ENCODE assay signal across 8 cellular contexts in genomic region chr10:97333351-97333600, GRCh38. TPM values are rescaled to one million over a fixed set of nuclear protein-coding genes. Genes with fewer than 3 reads are reported as not detected.
DNase-seq lines count a peak whose midpoint lies in the region; ATAC-seq, FAIRE-seq and TF ChIP-seq lines count a peak whose summit lies in the region.

No MANE protein-coding gene starts in this region.

- peaks cover 34% of the 10 kb centered on the region for H3K4me1 Mint-ChIP-seq in activated CD8-positive, alpha-beta T cell treated with anti-CD3 and anti-CD28 coated beads, Interleukin-2, amount 10 ng/mL, durations not matched to agents 7 days and 5 days (ENCODE audit: low read depth)

- H3K9me3 ChIP-seq in BLaER1 = no peaks in the 10 kb centered on the region
- H3K9me3 ChIP-seq in right cardiac atrium (ENCODE audit: control insufficient read depth, low read length) = no peaks in the 10 kb centered on the region
- no peaks in the 10 kb centered on the region for H3K9me3 ChIP-seq in small intestine (ENCODE audit: control insufficient read depth, low read depth)

- peak overlapping the region; percentile 99 for H3K9ac ChIP-seq in BLaER1

- H3K36me3 Mint-ChIP-seq in activated CD8-positive, alpha-beta T cell treated with anti-CD3 and anti-CD28 coated beads, Interleukin-2, amount 10 ng/mL, durations not matched to agents 7 days and 5 days (ENCODE audit: low read depth) = peaks cover 27% of the 10 kb centered on the region

- H3K27ac ChIP-seq in BLaER1 (peak overlapping the region; percentile 100), right cardiac atrium (ENCODE audit: low read length) (peak overlapping the region; percentile 59), small intestine (ENCODE audit: low read depth in 1 of 2, low read length in 1 of 2) (peak overlapping the region; percentile 85 to 96)

- H3K4me2 ChIP-seq in BLaER1 = peak overlapping the region; percentile 97

- peak overlapping the region; percentile 91 for H3K27ac Mint-ChIP-seq in activated CD8-positive, alpha-beta T cell treated with anti-CD3 and anti-CD28 coated beads, Interleukin-2, amount 10 ng/mL, durations not matched to agents 7 days and 5 days

- WGBS in right cardiac atrium = 3% methylated on average over 7 of the region's 7 CpGs
- WGBS in small intestine, 3 donors = 4 to 6% (median 5%) methylated on average over 7 of the region's 7 CpGs

- no peak for FAIRE-seq in small intestine (lab: Jason Lieb, UNC)

- H3K27me3 Mint-ChIP-seq in activated CD8-positive, alpha-beta T cell treated with anti-CD3 and anti-CD28 coated beads, Interleukin-2, amount 10 ng/mL, durations not matched to agents 7 days and 5 days (ENCODE audit: low read depth) = peaks cover 22% of the 10 kb centered on the region

- peaks cover 60% of the 10 kb centered on the region for H4K20me1 ChIP-seq in BLaER1

- peak overlapping the region; percentile 98 for H3K4me3 ChIP-seq in BLaER1
- H3K4me3 ChIP-seq in HFF-Myc (replicated peaks; ENCODE audit: low read depth, low read length) = peak overlapping the region; percentile 77
- peak overlapping the region; percentile 67 for H3K4me3 ChIP-seq in right cardiac atrium (ENCODE audit: low read length)
- peak overlapping the region; percentile 81 to 98 for H3K4me3 ChIP-seq in small intestine (ENCODE audit: low read depth in 1 of 2, low read length in 2 of 2)

- DNase-seq in HFF-Myc (ENCODE audit: extremely low read depth, low read depth) (no peak), right cardiac atrium (peak in 1 of 3 donors; percentile 61), small intestine (no peak), NCI-H526 treated with DMSO at 0.1 percent for 48 hours (lab: John Stamatoyannopoulos, UW) (no peak)
- DNase-seq in activated CD8-positive, alpha-beta T cell treated with anti-CD3 and anti-CD28 coated beads, Interleukin-2, amount 10 ng/mL, durations not matched to agents 7 days and 5 days = no peak

- H3K4me1 ChIP-seq in BLaER1 (peaks cover 69% of the 10 kb centered on the region), right cardiac atrium (ENCODE audit: control insufficient read depth, insufficient read depth, low read length) (peaks cover 10% of the 10 kb centered on the region), small intestine (ENCODE audit: control insufficient read depth in 2 of 2, insufficient read depth in 1 of 2, low read depth in 1 of 2, low read length in 1 of 2) (peaks cover 0 to 5% of the 10 kb centered on the region in 2 donors)

- peak; percentile 5 for ATAC-seq in activated CD8-positive, alpha-beta T cell treated with anti-CD3 and anti-CD28 coated beads, Interleukin-2, amount 10 ng/mL, durations not matched to agents 7 days and 5 days
- ATAC-seq in right cardiac atrium (no peak), HG02763 (IDR thresholded peaks at IDR 0.05; ENCODE audit: unreplicated experiment) (no peak), HG02840 (IDR thresholded peaks at IDR 0.05; ENCODE audit: low FRiP score, unreplicated experiment) (no peak)

- intact Hi-C loops in right cardiac atrium (cut with DNase I) = loop anchor here in 2 of 4 donors (5.0 to 10.0 kb wide), 2 partner anchors 41 to 48 kb away; partner anchors contain the start of gene ARHGAP19 (in 1 of the 2)

- POLR2A ChIA-PET in activated CD8-positive, alpha-beta T cell treated with anti-CD3 and anti-CD28 coated beads, Interleukin-2, amount 10 ng/mL, durations not matched to agents 7 days and 5 days (lab: Charles Lee) = interaction anchor here (1.0 to 5.0 kb wide), 6 partner anchors 11 to 68 kb away, joined by 3 to 46 read pairs (median 4); partner anchors contain the start of genes FRAT1 and RRP12

- H3K4me3 Mint-ChIP-seq in activated CD8-positive, alpha-beta T cell treated with anti-CD3 and anti-CD28 coated beads, Interleukin-2, amount 10 ng/mL, durations not matched to agents 7 days and 5 days = peak overlapping the region; percentile 75

- H3K27me3 ChIP-seq in BLaER1 (no peaks in the 10 kb centered on the region), right cardiac atrium (ENCODE audit: control insufficient read depth, insufficient read depth) (no peaks in the 10 kb centered on the region), small intestine (ENCODE audit: control insufficient read depth in 2 of 2, insufficient read depth in 2 of 2, low read length in 2 of 2) (no peaks in the 10 kb centered on the region)

- no peaks in the 10 kb centered on the region for H3K9me3 Mint-ChIP-seq in activated CD8-positive, alpha-beta T cell treated with anti-CD3 and anti-CD28 coated beads, Interleukin-2, amount 10 ng/mL, durations not matched to agents 7 days and 5 days (ENCODE audit: insufficient read depth)

- no peak for TF ChIP-seq CTCF in HFF-Myc (IDR thresholded peaks at IDR 0.05; ENCODE audit: low read depth, low read length, missing control alignments)

- H3K36me3 ChIP-seq in BLaER1 (peaks cover 26% of the 10 kb centered on the region), small intestine (ENCODE audit: control insufficient read depth in 2 of 2, insufficient read depth in 2 of 2, low read length in 2 of 2) (no peaks in the 10 kb centered on the region)

- CTCF ChIA-PET in activated CD8-positive, alpha-beta T cell treated with anti-CD3 and anti-CD28 coated beads, Interleukin-2, amount 10 ng/mL, durations not matched to agents 7 days and 5 days (lab: Charles Lee) = interaction anchor here (0.7 to 3.7 kb wide), 14 partner anchors 8 to 260 kb away, joined by 3 to 24 read pairs (median 4); partner anchors contain the start of genes ARHGAP19 and FRAT1

RNA-seq across cellular contexts. Expression of gene FRAT2, which starts 1.3 kb away (rescaled TPM):
- 10 to 100 TPM; 10.0 to 10.4 TPM for total RNA-seq in activated CD8-positive, alpha-beta T cell treated with anti-CD3 and anti-CD28 coated beads, Interleukin-2, amount 10 ng/mL, durations not matched to agents 7 days and 5 days
- 1 to 10 TPM; 5.0 to 7.6 (median 7.5) TPM for total RNA-seq in right cardiac atrium
- polyA plus RNA-seq in right cardiac atrium (3.4 TPM), small intestine (10 to 100 TPM; 23.2 to 38.2 (median 32.5) TPM)

RNA-seq across cellular contexts. Expression of gene FRAT1, which starts 14.2 kb away (rescaled TPM):
- total RNA-seq in activated CD8-positive, alpha-beta T cell treated with anti-CD3 and anti-CD28 coated beads, Interleukin-2, amount 10 ng/mL, durations not matched to agents 7 days and 5 days = 1 to 10 TPM; 4.2 to 4.4 TPM
- 1 to 10 TPM; 1.6 to 6.6 (median 6.1) TPM for total RNA-seq in right cardiac atrium
- polyA plus RNA-seq in right cardiac atrium = 2.7 TPM
- polyA plus RNA-seq in small intestine = 1 to 10 TPM; 3.8 to 6.1 (median 5.6) TPM

RNA-seq across cellular contexts. Expression of gene ARHGAP19, which starts 40.8 kb away (rescaled TPM):
- 10 to 100 TPM; 42.6 to 51.2 TPM for total RNA-seq in activated CD8-positive, alpha-beta T cell treated with anti-CD3 and anti-CD28 coated beads, Interleukin-2, amount 10 ng/mL, durations not matched to agents 7 days and 5 days
- total RNA-seq in right cardiac atrium = 1 to 10 TPM; 3.6 to 6.3 (median 5.3) TPM
- polyA plus RNA-seq in right cardiac atrium = 2.4 TPM
- 1 to 10 TPM; 2.2 to 5.0 (median 2.5) TPM for polyA plus RNA-seq in small intestine

Comparison
In these comparisons a context has a peak if more than half of its experiments do, and no peak if none do; other contexts are left out.
1. RNA of gene ARHGAP19, which starts 40.8 kb away (total RNA-seq): 42.6 to 51.2 TPM in activated CD8-positive, alpha-beta T cell treated with anti-CD3 and anti-CD28 coated beads, Interleukin-2, amount 10 ng/mL, durations not matched to agents 7 days and 5 days; 3.6 to 6.3 TPM in right cardiac atrium; every median in the first group is over 4 times any median in the second.
2. Peak in every context shown above with its lines, with median percentiles within 50 percentile points of each other: H3K27ac ChIP-seq and H3K4me3 ChIP-seq.